35 cellular contexts compared by ENCODE assay signal in the genomic region with DNA sequence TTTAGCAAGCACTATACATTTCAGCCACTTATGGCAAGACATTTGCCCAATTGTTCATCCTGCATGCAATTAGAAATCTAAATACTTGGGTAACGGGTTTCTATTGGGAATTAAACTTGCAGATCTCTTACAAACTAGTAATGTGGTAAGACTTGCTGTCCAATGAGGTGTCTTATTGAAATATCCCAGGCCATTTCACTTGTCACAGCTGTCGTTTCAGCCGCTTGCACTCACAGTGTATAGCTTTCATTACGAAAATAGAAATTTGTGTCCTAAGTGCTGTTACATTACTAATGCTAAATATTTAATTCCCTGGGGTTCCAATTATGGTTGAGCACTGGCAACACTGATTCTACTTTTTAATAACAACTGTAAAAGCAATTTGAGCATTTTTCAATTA. TPM values are rescaled to one million over a fixed set of nuclear protein-coding genes. Genes with fewer than 3 reads are reported as not detected.
"Had no signal": no experiment of that assay in that cellular context is flagged by ENCODE, and none has a peak within 500 bp of the region (broad histone marks: within the 10 kb centered on the region; RNA-seq: fewer than 3 reads in every experiment).

No MANE protein-coding gene starts in this region.

- H3K36me3 ChIP-seq: adrenal gland, Peyer's patch had no signal

- H3K27me3 Mint-ChIP-seq: activated CD4-positive, alpha-beta memory T cell treated with anti-CD3 and anti-CD28 coated beads for 36 hours; central memory CD8-positive, alpha-beta T cell had no signal

- H3K4me1 ChIP-seq: adrenal gland, Peyer's patch had no signal

- H3K4me3 ChIP-seq: adrenal gland, Peyer's patch had no signal

- H3K4me3 Mint-ChIP-seq: activated B cell treated with CpG ODN at 0.5 μM for 24 hours; activated CD4-positive, alpha-beta memory T cell treated with anti-CD3 and anti-CD28 coated beads for 36 hours; activated naive CD4-positive, alpha-beta T cell treated with anti-CD3 and anti-CD28 coated beads for 36 hours; activated T-cell treated with anti-CD3 and anti-CD28 coated beads, Interleukin-2, amount 50 U/mL, for 4 hours; activated T-helper 1 cell treated with anti-CD3 and anti-CD28 coated beads, Interleukin-12 subunit alpha, Interleukin-12 subunit beta, Interleukin-2, Interleukin-4 antibody, amounts not matched to agents 30 ng/mL and 10 ng/mL and 1 ng/mL, durations not matched to agents 14 hours and 24 hours and 36 hours; brain; central memory CD8-positive, alpha-beta T cell had no signal

- H3K27me3 ChIP-seq: adrenal gland, Peyer's patch had no signal

- H3K36me3 Mint-ChIP-seq: activated CD4-positive, alpha-beta memory T cell treated with anti-CD3 and anti-CD28 coated beads for 36 hours; activated naive CD4-positive, alpha-beta T cell treated with anti-CD3 and anti-CD28 coated beads, Interleukin-2, amount 50 U/mL, for 72 hours had no signal

- H3K27ac Mint-ChIP-seq: activated B cell treated with CpG ODN at 0.5 μM for 24 hours; activated CD4-positive, alpha-beta memory T cell treated with anti-CD3 and anti-CD28 coated beads for 36 hours; activated naive CD4-positive, alpha-beta T cell treated with anti-CD3 and anti-CD28 coated beads for 36 hours; activated naive CD4-positive, alpha-beta T cell treated with anti-CD3 and anti-CD28 coated beads, Interleukin-2, amount 50 U/mL, for 72 hours; activated T-helper 1 cell treated with anti-CD3 and anti-CD28 coated beads, Interleukin-12 subunit alpha, Interleukin-12 subunit beta, Interleukin-2, Interleukin-4 antibody, amounts not matched to agents 30 ng/mL and 10 ng/mL and 1 ng/mL, durations not matched to agents 14 hours and 24 hours and 36 hours had no signal

- H3K4me1 Mint-ChIP-seq: activated B cell treated with CpG ODN at 0.5 μM for 24 hours; central memory CD8-positive, alpha-beta T cell had no signal

- H3K9me3 ChIP-seq: adrenal gland, Peyer's patch had no signal

- H3K9ac ChIP-seq: KMS-11 had no signal

- H3K9me3 Mint-ChIP-seq: activated B cell treated with CpG ODN at 0.5 μM for 24 hours; activated CD4-positive, alpha-beta memory T cell treated with anti-CD3 and anti-CD28 coated beads for 36 hours; activated naive CD4-positive, alpha-beta T cell treated with anti-CD3 and anti-CD28 coated beads for 36 hours; activated naive CD4-positive, alpha-beta T cell treated with anti-CD3 and anti-CD28 coated beads, Interleukin-2, amount 50 U/mL, for 72 hours; activated T-cell treated with anti-CD3 and anti-CD28 coated beads, Interleukin-2, amount 50 U/mL, for 4 hours; activated T-helper 1 cell treated with anti-CD3 and anti-CD28 coated beads, Interleukin-12 subunit alpha, Interleukin-12 subunit beta, Interleukin-2, Interleukin-4 antibody, amounts not matched to agents 30 ng/mL and 10 ng/mL and 1 ng/mL, durations not matched to agents 14 hours and 24 hours and 36 hours; central memory CD8-positive, alpha-beta T cell had no signal

- ATAC-seq: activated naive CD4-positive, alpha-beta T cell treated with anti-CD3 and anti-CD28 coated beads, Interleukin-2, amount 50 U/mL, for 72 hours; activated T-cell treated with anti-CD3 and anti-CD28 coated beads, Interleukin-2, amount 50 U/mL, for 4 hours; PC-3 had no signal

- H3K4me2 ChIP-seq: KMS-11 had no signal

- DNase-seq: activated B cell treated with CpG ODN at 0.5 μM for 24 hours; activated CD4-positive, alpha-beta memory T cell treated with anti-CD3 and anti-CD28 coated beads for 36 hours; activated CD4-positive, alpha-beta T cell treated with anti-CD3 and anti-CD28 coated beads for 4 hours; activated CD4-positive, alpha-beta T cell treated with anti-CD3 and anti-CD28 coated beads, Interleukin-2, amount 50 U/mL, for 1 hour; activated CD4-positive, CD25-positive, alpha-beta regulatory T cell treated with anti-CD3 and anti-CD28 coated beads, Interleukin-2, amount 50 U/mL, for 72 hours; activated CD8-positive, alpha-beta memory T cell treated with anti-CD3 and anti-CD28 coated beads, Interleukin-2, amount 50 U/mL, for 4 hours; activated gamma-delta T cell treated with Interleukin-2 at 50 U/mL for 16 hours; activated naive CD4-positive, alpha-beta T cell treated with anti-CD3 and anti-CD28 coated beads for 36 hours; activated T-cell treated with anti-CD3 and anti-CD28 coated beads for 4 hours; activated T-cell treated with anti-CD3 and anti-CD28 coated beads, Interleukin-2, amount 50 U/mL, for 4 hours; adrenal gland; MM.1S; MV-4-11; NCI-H1092; NCI-H1417 treated with DMSO at 0.1 percent for 48 hours; NCI-H1694 treated with DMSO at 0.1 percent for 48 hours; NCI-H2029 treated with DMSO at 0.1 percent for 48 hours; NCI-H345; NCI-H510A; NCI-H526; NCI-H748 treated with DMSO at 0.1 percent for 48 hours; NK-92 treated with Interleukin-12 subunit alpha and Interleukin-12 subunit beta, amount 100 ng/mL, for 24 hours; PC-3; Peyer's patch; RPMI8226; SW 1271; T-helper 1 cell; T-helper 2 cell; T-helper 9 cell had no signal

- H3K27ac ChIP-seq: adrenal gland, KMS-11, Peyer's patch, VCaP had no signal

RNA-seq across cellular contexts. Expression of gene IRX5, which starts 40.3 kb away (rescaled TPM):
- total RNA-seq: activated B cell treated with CpG ODN at 0.5 μM for 24 hours; activated naive CD4-positive, alpha-beta T cell treated with anti-CD3 and anti-CD28 coated beads for 36 hours; activated naive CD4-positive, alpha-beta T cell treated with anti-CD3 and anti-CD28 coated beads, Interleukin-2, amount 50 U/mL, for 72 hours; activated T-cell treated with anti-CD3 and anti-CD28 coated beads, Interleukin-2, amount 50 U/mL, for 4 hours; Peyer's patch had no signal
